ENCODE assay signal across 8 cellular contexts in the genomic region with DNA sequence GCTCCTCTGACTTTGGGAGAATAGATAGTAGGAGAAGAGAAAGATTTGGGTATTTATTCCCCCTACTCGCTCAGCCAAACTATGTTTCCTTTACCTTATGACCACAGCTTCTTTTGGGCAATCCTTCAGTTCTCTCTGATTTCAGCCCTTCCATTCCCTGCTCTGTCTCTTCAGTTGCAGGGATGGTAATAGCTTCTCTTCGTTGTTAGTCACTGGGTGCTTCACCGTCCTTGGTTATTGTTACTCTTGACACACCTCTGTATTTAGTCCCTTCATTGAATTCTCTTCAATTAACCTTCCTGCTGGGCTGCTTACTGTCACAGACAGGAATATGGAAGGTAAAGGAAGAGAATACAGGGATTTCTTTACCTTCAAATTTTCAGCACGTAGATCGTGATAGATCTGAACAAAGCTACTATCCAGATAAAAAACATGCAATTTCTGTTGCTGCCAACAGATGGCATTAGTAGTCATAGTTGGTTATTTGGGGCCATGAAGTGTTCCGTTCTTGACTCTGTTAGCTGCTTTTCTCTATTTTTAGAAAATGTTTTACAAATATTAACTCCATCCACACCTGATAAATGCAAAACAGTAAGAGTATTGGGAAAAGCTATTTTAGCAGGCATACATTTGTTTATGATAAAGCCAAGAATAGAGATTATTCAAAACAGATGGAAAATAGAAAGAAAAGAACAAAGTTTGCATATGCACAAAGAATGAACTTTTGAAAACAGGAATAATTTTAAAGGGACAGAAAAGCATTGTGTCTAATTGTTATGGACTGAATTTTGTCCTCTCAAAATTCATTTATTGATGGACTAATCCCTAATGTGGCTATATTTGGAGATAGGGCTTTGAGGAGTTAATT. TPM values are rescaled to one million over a fixed set of nuclear protein-coding genes. Genes with fewer than 3 reads are reported as not detected.
DNase-seq lines count a peak whose midpoint lies in the region; ATAC-seq and TF ChIP-seq lines count a peak whose summit lies in the region.

No MANE protein-coding gene starts in this region.

- H4K20me1 ChIP-seq in DOHH2 (ENCODE audit: control insufficient read depth, insufficient read depth, low read depth, low read length): no peaks in the 10 kb centered on the region

- peak; percentile 76 for ATAC-seq in GM19467 (IDR thresholded peaks at IDR 0.05; ENCODE audit: unreplicated experiment)
- ATAC-seq in HG03558 (IDR thresholded peaks at IDR 0.05; ENCODE audit: extremely low read depth, unreplicated experiment): peak; percentile 71

- DNase-seq in NCI-H82 (lab: John Stamatoyannopoulos, UW) (peak; percentile 66), cardiac fibroblast (ENCODE audit: low read depth in 2 of 2) (peak; percentile 60 to 68), kidney glomerular epithelial cell (lab: John Stamatoyannopoulos, UW) (peak; percentile 64), testis (no peak)
- DNase-seq in activated effector memory CD4-positive, alpha-beta T cell treated with Interleukin-2 at 50 U/mL for 16 hours: no peak

- peak overlapping the region; percentile 39 for H3K4me2 ChIP-seq in DOHH2 (ENCODE audit: low read length)

- intact Hi-C loops in testis (cut with DNase I; ENCODE audit: low total_unique reads): no loop called here

- H3K27me3 ChIP-seq in DOHH2 (ENCODE audit: control insufficient read depth, low read length) (peaks cover 10% of the 10 kb centered on the region), testis (no peaks in the 10 kb centered on the region)

- H3K9me2 ChIP-seq in DOHH2 (replicated peaks; ENCODE audit: control insufficient read depth, low read length): no peaks in the 10 kb centered on the region

- 27 to 30% methylated on average over 6 of the region's 6 CpGs for WGBS in testis, 2 donors

- H3K4me1 ChIP-seq in DOHH2 (ENCODE audit: control insufficient read depth, low read length) (peaks cover 13% of the 10 kb centered on the region), testis (peaks cover 4% of the 10 kb centered on the region)

- H3K9me3 ChIP-seq in DOHH2 (ENCODE audit: control insufficient read depth, insufficient read depth, low read length): no peaks in the 10 kb centered on the region
- H3K9me3 ChIP-seq in testis: no peaks in the 10 kb centered on the region

- H3K36me3 ChIP-seq in DOHH2 (ENCODE audit: control insufficient read depth, low read length) (no peaks in the 10 kb centered on the region), testis (ENCODE audit: low read depth, missing control alignments) (no peaks in the 10 kb centered on the region)

- no peaks in the 10 kb centered on the region for H3K79me2 ChIP-seq in DOHH2 (ENCODE audit: control insufficient read depth, low read length)

- no peak for TF ChIP-seq POLR2A in testis (IDR thresholded peaks at IDR 0.05)

- no peak overlapping the region for H3K27ac ChIP-seq in DOHH2 (ENCODE audit: low read depth, low read length)
- no peak overlapping the region for H3K27ac ChIP-seq in testis

- no peaks in the 10 kb centered on the region for H3F3A ChIP-seq in DOHH2 (ENCODE audit: control insufficient read depth, insufficient read depth)

- H3K4me3 ChIP-seq in DOHH2 (ENCODE audit: low read length) (peak overlapping the region; percentile 12; the same call in 1 of the 2 replicates), cardiac fibroblast (replicated peaks in 1 of 2; ENCODE audit: low read depth in 2 of 2, low read length in 2 of 2) (peak overlapping the region in 1 of 2 donors; percentile 35), testis (no peak overlapping the region)

- TF ChIP-seq CTCF in DOHH2 (IDR thresholded peaks at IDR 0.05; ENCODE audit: low read depth, low read length, poor library complexity, severe bottlenecking) (peak; percentile 91), cardiac fibroblast (IDR thresholded peaks at IDR 0.05; ENCODE audit: low read depth, low read length) (peak; percentile 63), testis (IDR thresholded peaks at IDR 0.05) (peak; percentile 42 to 56 (median 51))

RNA-seq across cellular contexts. Expression of gene PTTG1IP2, which starts 14.0 kb away (rescaled TPM):
- total RNA-seq in testis: 1 to 10 TPM; 5.8 to 8.0 TPM
- polyA plus RNA-seq in testis (ENCODE audit: insufficient read depth, low read depth, low replicate concordance): 13.1 TPM

RNA-seq across cellular contexts. Expression of gene CLDN12, which starts 52.1 kb away (rescaled TPM):
- total RNA-seq in testis: 10 to 100 TPM; 31.8 to 33.9 TPM
- polyA plus RNA-seq in testis (ENCODE audit: insufficient read depth, low read depth, low replicate concordance): 40.5 TPM

Comparison
In these comparisons a context has a peak if more than half of its experiments do, and no peak if none do; other contexts are left out.
1. DNase-seq: peak in NCI-H82 (single experiment), cardiac fibroblast (2 of 2) and kidney glomerular epithelial cell (single experiment); none in testis (single experiment) and activated effector memory CD4-positive, alpha-beta T cell treated with Interleukin-2 at 50 U/mL for 16 hours (single experiment).
2. Peak in every context shown above with its lines, with median percentiles within 50 percentile points of each other: CTCF ChIP-seq.